Comparison of ENCODE assay signal across 1 cellular context in the genomic region with DNA sequence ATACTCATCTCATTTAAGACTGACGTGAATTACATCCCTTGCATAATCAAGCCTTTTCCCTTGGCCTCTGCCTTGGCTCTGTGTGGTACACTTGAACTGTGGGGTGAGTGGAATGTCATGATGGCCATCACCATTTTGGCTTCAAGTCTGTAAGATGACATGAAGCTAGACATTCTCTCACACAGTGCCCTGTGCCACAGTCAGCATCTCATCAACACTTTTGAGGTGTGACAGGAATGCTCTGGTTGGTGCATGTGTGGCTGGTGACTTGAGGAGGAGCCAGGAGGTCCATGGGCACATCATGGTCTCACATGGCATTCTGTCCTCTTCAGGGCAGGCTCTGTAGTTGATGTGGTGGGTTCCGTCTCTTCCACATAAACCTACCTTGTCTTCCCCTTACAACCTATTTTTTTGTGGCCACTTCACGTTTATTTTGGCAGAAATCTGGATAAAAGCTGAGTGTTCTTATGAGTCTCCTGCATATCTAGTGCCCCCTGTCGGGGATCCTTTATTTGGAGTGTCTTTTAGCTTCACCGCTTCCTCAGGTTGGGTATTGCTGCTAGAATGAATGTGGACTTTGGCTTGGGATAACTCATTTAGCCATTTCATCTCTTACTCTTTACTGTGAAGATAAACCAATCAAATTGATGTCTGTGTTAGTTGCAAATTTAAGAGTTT.
TF ChIP-seq lines count a peak whose summit lies in the region.

No MANE protein-coding gene starts in this region.

TF ChIP-seq in HepG2, 621 proteins besides CTCF, POLR2A, EP300 and RAD21:
- TF ChIP-seq HNRNPK (IDR thresholded peaks at IDR 0.05; ENCODE audit: low read depth, low read length, poor library complexity, severe bottlenecking), result no peak
- TF ChIP-seq, protein P1, sequence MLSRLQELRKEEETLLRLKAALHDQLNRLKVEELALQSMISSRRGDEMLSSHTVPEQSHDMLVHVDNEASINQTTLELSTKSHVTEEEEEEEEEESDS (CRISPR knock-in tag; IDR thresholded peaks at IDR 0.05; ENCODE audit: borderline replicate concordance), result no peak
- TF ChIP-seq KLF12 (CRISPR knock-in tag; IDR thresholded peaks at IDR 0.05; ENCODE audit: borderline replicate concordance), result no peak
- no peak for TF ChIP-seq SOX6 (IDR thresholded peaks at IDR 0.05)
- TF ChIP-seq SOX6 (CRISPR knock-in tag; IDR thresholded peaks at IDR 0.05), result 0 out of 2 replicates have a peak, but pooled peaks have one; percentile 12
- TF ChIP-seq ZFP36L1 (CRISPR knock-in tag; IDR thresholded peaks at IDR 0.05), result no peak
- TF ChIP-seq ZNF264 (CRISPR knock-in tag; IDR thresholded peaks at IDR 0.05), result no peak
- TF ChIP-seq, protein P2, sequence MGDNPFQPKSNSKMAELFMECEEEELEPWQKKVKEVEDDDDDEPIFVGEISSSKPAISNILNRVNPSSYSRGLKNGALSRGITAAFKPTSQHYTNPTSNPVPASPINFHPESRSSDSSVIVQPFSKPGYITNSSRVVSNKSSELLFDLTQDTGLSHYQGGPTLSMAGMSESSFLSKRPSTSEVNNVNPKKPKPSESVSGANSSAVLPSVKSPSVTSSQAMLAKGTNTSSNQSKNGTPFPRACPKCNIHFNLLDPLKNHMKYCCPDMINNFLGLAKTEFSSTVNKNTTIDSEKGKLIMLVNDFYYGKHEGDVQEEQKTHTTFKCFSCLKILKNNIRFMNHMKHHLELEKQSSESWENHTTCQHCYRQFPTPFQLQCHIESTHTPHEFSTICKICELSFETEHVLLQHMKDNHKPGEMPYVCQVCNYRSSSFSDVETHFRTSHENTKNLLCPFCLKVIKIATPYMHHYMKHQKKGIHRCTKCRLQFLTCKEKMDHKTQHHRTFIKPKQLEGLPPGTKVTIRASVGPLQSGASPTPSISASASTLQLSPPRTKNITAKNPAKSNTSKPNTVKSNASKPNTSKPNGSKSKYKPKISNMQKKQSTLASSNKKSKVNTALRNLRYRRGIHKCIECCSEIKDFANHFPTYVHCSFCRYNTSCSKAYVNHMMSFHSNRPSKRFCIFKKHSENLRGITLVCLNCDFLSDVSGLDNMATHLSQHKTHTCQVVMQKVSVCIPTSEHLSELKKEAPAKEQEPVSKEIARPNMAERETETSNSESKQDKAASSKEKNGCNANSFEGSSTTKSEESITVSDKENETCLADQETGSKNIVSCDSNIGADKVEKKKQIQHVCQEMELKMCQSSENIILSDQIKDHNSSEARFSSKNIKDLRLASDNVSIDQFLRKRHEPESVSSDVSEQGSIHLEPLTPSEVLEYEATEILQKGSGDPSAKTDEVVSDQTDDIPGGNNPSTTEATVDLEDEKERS (CRISPR knock-in tag; IDR thresholded peaks at IDR 0.05), result no peak
- TF ChIP-seq ZNF335 (CRISPR knock-in tag; IDR thresholded peaks at IDR 0.05), result no peak
- TF ChIP-seq HNF4A (CRISPR knock-in tag; IDR thresholded peaks at IDR 0.05), result peak; percentile 39; the same call in 1 of the 2 replicates
- no peak for TF ChIP-seq ZNF816 (CRISPR knock-in tag; IDR thresholded peaks at IDR 0.05; ENCODE audit: borderline replicate concordance)
- TF ChIP-seq TEAD3 (CRISPR knock-in tag; optimal IDR thresholded peaks at IDR 0.05; ENCODE audit: borderline replicate concordance), result peak; percentile 13
- peak; percentile 56 for TF ChIP-seq RBM22 (optimal IDR thresholded peaks at IDR 0.05; ENCODE audit: low read length)
TF ChIP-seq in HepG2: peak in this region for 4.
